ENCODE assay signal across 1 cellular context in genomic region chr1:43522776-43523480, GRCh38.
TF ChIP-seq lines count a peak whose summit lies in the region.

No MANE protein-coding gene starts in this region.

TF ChIP-seq in H1, 55 proteins besides CTCF, POLR2A, EP300 and RAD21:
- TF ChIP-seq RBBP5 (IDR thresholded peaks at IDR 0.05; ENCODE audit: borderline replicate concordance, low read depth, low read length) (no peak), SUZ12 (IDR thresholded peaks at IDR 0.05; ENCODE audit: low read length) (no peak), ZNF274 (IDR thresholded peaks at IDR 0.05; ENCODE audit: borderline replicate concordance, extremely low read depth, low read length) (no peak), GTF2F1 (IDR thresholded peaks at IDR 0.05; ENCODE audit: borderline replicate concordance, low read depth, low read length) (no peak), HDAC2 (IDR thresholded peaks at IDR 0.05; ENCODE audit: borderline replicate concordance in 1 of 2, low read depth in 2 of 2, low read length in 2 of 2) (no peak), RXRA (IDR thresholded peaks at IDR 0.05; ENCODE audit: insufficient read depth, low read depth, low read length) (no peak), BRCA1 (IDR thresholded peaks at IDR 0.05; ENCODE audit: low read depth, low read length) (no peak), SIRT6 (IDR thresholded peaks at IDR 0.05; ENCODE audit: low read length) (no peak), EGR1 (IDR thresholded peaks at IDR 0.05; ENCODE audit: borderline replicate concordance, low read depth, low read length) (no peak), KDM5A (IDR thresholded peaks at IDR 0.05; ENCODE audit: low read length) (no peak), MAFK (IDR thresholded peaks at IDR 0.05; ENCODE audit: low read depth, low read length) (no peak)
